8 cellular contexts compared by ENCODE assay signal in genomic region chr7:73739387-73739767, GRCh38. TPM values are rescaled to one million over a fixed set of nuclear protein-coding genes. Genes with fewer than 3 reads are reported as not detected.
A peak's percentile ranks its signal among the peaks of the same experiment; 100 is the strongest.
DNase-seq lines count a peak whose midpoint lies in the region; ATAC-seq and TF ChIP-seq lines count a peak whose summit lies in the region.

No MANE protein-coding gene starts in this region.

- H3K4me1 Mint-ChIP-seq in activated T-cell treated with anti-CD3 and anti-CD28 coated beads, Interleukin-2, amount 50 U/mL, for 24 hours (ENCODE audit: low read depth): peaks cover 23% of the 10 kb centered on the region
- peaks cover 16% of the 10 kb centered on the region for H3K4me1 Mint-ChIP-seq in activated naive CD8-positive, alpha-beta T cell treated with anti-CD3 and anti-CD28 coated beads, Interleukin-2, amount 10 ng/mL, durations not matched to agents 7 days and 5 days

- ATAC-seq in activated naive CD8-positive, alpha-beta T cell treated with anti-CD3 and anti-CD28 coated beads, Interleukin-2, amount 10 ng/mL, durations not matched to agents 7 days and 5 days (ENCODE audit: low read depth): no peak

- no peak for DNase-seq in activated T-cell treated with anti-CD3 and anti-CD28 coated beads, Interleukin-2, amount 50 U/mL, for 24 hours
- DNase-seq in activated T-cell treated with anti-CD3 and anti-CD28 coated beads, Interleukin-2, amount 50 U/mL, for 1 hour: no peak
- DNase-seq in activated naive CD8-positive, alpha-beta T cell treated with anti-CD3 and anti-CD28 coated beads, Interleukin-2, amount 10 ng/mL, durations not matched to agents 7 days and 5 days: no peak
- no peak for DNase-seq in tibial nerve (ENCODE audit: low spot score in 2 of 2)
- no peak for DNase-seq in GM03348 (ENCODE audit: low spot score)
- no peak for DNase-seq in GM19240 (ENCODE audit: insufficient read length, low spot score)
- DNase-seq in CD1c-positive myeloid dendritic cell (ENCODE audit: extremely low spot score): no peak

- H3K4me3 ChIP-seq in liver (ENCODE audit: low read depth in 1 of 3, low read length in 3 of 3): peak overlapping the region; percentile 43 to 69 (median 56)
- peak overlapping the region; percentile 71 to 95 (median 75) for H3K4me3 ChIP-seq in tibial nerve

- no peaks in the 10 kb centered on the region for H3K27me3 Mint-ChIP-seq in activated T-cell treated with anti-CD3 and anti-CD28 coated beads, Interleukin-2, amount 50 U/mL, for 24 hours
- peaks cover 2% of the 10 kb centered on the region for H3K27me3 Mint-ChIP-seq in activated naive CD8-positive, alpha-beta T cell treated with anti-CD3 and anti-CD28 coated beads, Interleukin-2, amount 10 ng/mL, durations not matched to agents 7 days and 5 days

- H3K27me3 ChIP-seq in liver (ENCODE audit: control insufficient read depth in 4 of 4, insufficient read depth in 4 of 4, low read length in 3 of 4) (no peaks in the 10 kb centered on the region), tibial nerve (no peaks in the 10 kb centered on the region)

- H3K4me3 Mint-ChIP-seq in activated T-cell treated with anti-CD3 and anti-CD28 coated beads, Interleukin-2, amount 50 U/mL, for 24 hours: peak overlapping the region; percentile 93
- H3K4me3 Mint-ChIP-seq in activated naive CD8-positive, alpha-beta T cell treated with anti-CD3 and anti-CD28 coated beads, Interleukin-2, amount 10 ng/mL, durations not matched to agents 7 days and 5 days: peak overlapping the region; percentile 97

- H3K9me3 ChIP-seq in liver (ENCODE audit: control insufficient read depth in 4 of 4, low read length in 3 of 4) (no peaks in the 10 kb centered on the region), tibial nerve (no peaks in the 10 kb centered on the region)

- H3K9me3 Mint-ChIP-seq in activated T-cell treated with anti-CD3 and anti-CD28 coated beads, Interleukin-2, amount 50 U/mL, for 24 hours: no peaks in the 10 kb centered on the region
- no peaks in the 10 kb centered on the region for H3K9me3 Mint-ChIP-seq in activated naive CD8-positive, alpha-beta T cell treated with anti-CD3 and anti-CD28 coated beads, Interleukin-2, amount 10 ng/mL, durations not matched to agents 7 days and 5 days

- peak overlapping the region; percentile 98 for H3K27ac Mint-ChIP-seq in activated T-cell treated with anti-CD3 and anti-CD28 coated beads, Interleukin-2, amount 50 U/mL, for 24 hours
- H3K27ac Mint-ChIP-seq in activated naive CD8-positive, alpha-beta T cell treated with anti-CD3 and anti-CD28 coated beads, Interleukin-2, amount 10 ng/mL, durations not matched to agents 7 days and 5 days: peak overlapping the region; percentile 98

- TF ChIP-seq EP300 in tibial nerve (IDR thresholded peaks at IDR 0.05): no peak

- H3K36me3 Mint-ChIP-seq in activated T-cell treated with anti-CD3 and anti-CD28 coated beads, Interleukin-2, amount 50 U/mL, for 24 hours (ENCODE audit: low read depth): peaks cover 30% of the 10 kb centered on the region
- H3K36me3 Mint-ChIP-seq in activated naive CD8-positive, alpha-beta T cell treated with anti-CD3 and anti-CD28 coated beads, Interleukin-2, amount 10 ng/mL, durations not matched to agents 7 days and 5 days: peaks cover 1% of the 10 kb centered on the region

- H3K4me1 ChIP-seq in liver (ENCODE audit: control insufficient read depth in 4 of 4, insufficient read depth in 4 of 4, low read length in 3 of 4): peaks cover 0 to 31% (median 16%) of the 10 kb centered on the region in 4 donors
- peaks cover 0 to 41% (median 13%) of the 10 kb centered on the region in 4 donors for H3K4me1 ChIP-seq in tibial nerve

- TF ChIP-seq CTCF in liver (IDR thresholded peaks at IDR 0.05; ENCODE audit: low read depth, low read length, missing input control): no peak
- TF ChIP-seq CTCF in tibial nerve (IDR thresholded peaks at IDR 0.05): no peak

- peak overlapping the region; percentile 92 to 95 for H3K9ac ChIP-seq in liver (ENCODE audit: low read depth in 1 of 2, low read length in 2 of 2)

- WGBS in liver: 53% methylated on average over 13 of the region's 13 CpGs
- WGBS in tibial nerve, 2 donors: 55 to 60% methylated on average over 13 of the region's 13 CpGs

- H3K27ac ChIP-seq in liver (ENCODE audit: low read depth in 1 of 2, low read length in 2 of 2) (peak overlapping the region; percentile 97 to 99), tibial nerve (peak overlapping the region; percentile 84 to 93 (median 90))

- no peak for TF ChIP-seq RAD21 in liver (IDR thresholded peaks at IDR 0.05)

- POLR2A ChIA-PET in activated naive CD8-positive, alpha-beta T cell treated with anti-CD3 and anti-CD28 coated beads, Interleukin-2, amount 10 ng/mL, durations not matched to agents 7 days and 5 days (lab: Charles Lee): interaction anchor here (1.1 kb wide), 1 partner anchor 155 kb away, joined by 3 read pairs; no protein-coding TSS in a partner anchor

- no peak for TF ChIP-seq POLR2A in tibial nerve (IDR thresholded peaks at IDR 0.05)

- H3K36me3 ChIP-seq in liver (ENCODE audit: control insufficient read depth in 4 of 4, insufficient read depth in 3 of 4, low read depth in 1 of 4, low read length in 3 of 4) (peaks cover 0 to 15% (median under 1%) of the 10 kb centered on the region in 4 donors), tibial nerve (peaks cover 0 to 19% (median 0%) of the 10 kb centered on the region in 3 donors)

TF ChIP-seq in liver, 16 proteins besides CTCF, POLR2A, EP300 and RAD21:
- TF ChIP-seq FOXA2 (IDR thresholded peaks at IDR 0.05) (no peak), HNF4G (IDR thresholded peaks at IDR 0.05) (no peak), ATF3 (IDR thresholded peaks at IDR 0.05) (no peak), MAX (IDR thresholded peaks at IDR 0.05) (no peak), EGR1 (IDR thresholded peaks at IDR 0.05; ENCODE audit: low read depth in 2 of 2) (no peak), YY1 (IDR thresholded peaks at IDR 0.05) (no peak)
TF ChIP-seq in liver: peak in this region for 0.

RNA-seq across cellular contexts. Expression of gene ABHD11, which starts 0.8 kb away (rescaled TPM):
- total RNA-seq in activated naive CD8-positive, alpha-beta T cell treated with anti-CD3 and anti-CD28 coated beads, Interleukin-2, amount 10 ng/mL, durations not matched to agents 7 days and 5 days: 10 to 100 TPM; 23.4 to 24.7 TPM
- total RNA-seq in liver (1 to 10 TPM; 5.1 to 5.9 TPM), tibial nerve (10 to 100 TPM in 2 of 4 donors, 1 to 10 TPM in 2; 7.5 to 19.2 (median 10.9) TPM)
- 1 to 10 TPM; 7.4 to 7.6 TPM for polyA plus RNA-seq in liver

RNA-seq across cellular contexts. Expression of gene STX1A, which starts 19.9 kb away (rescaled TPM):
- 1 to 10 TPM; 8.0 to 9.9 TPM for total RNA-seq in activated naive CD8-positive, alpha-beta T cell treated with anti-CD3 and anti-CD28 coated beads, Interleukin-2, amount 10 ng/mL, durations not matched to agents 7 days and 5 days
- total RNA-seq in liver: 1 to 10 TPM in 1 of 2 donors, under 1 TPM in 1; 0.79 to 1.9 TPM
- 1 to 10 TPM in 1 of 2 donors, under 1 TPM in 1; 0.49 to 1.4 TPM for polyA plus RNA-seq in liver
- 10 to 100 TPM in 2 of 4 donors, 1 to 10 TPM in 2; 3.9 to 19.4 (median 10.8) TPM for total RNA-seq in tibial nerve

RNA-seq across cellular contexts. Expression of gene CLDN3, which starts 30.7 kb away (rescaled TPM):
- total RNA-seq in activated naive CD8-positive, alpha-beta T cell treated with anti-CD3 and anti-CD28 coated beads, Interleukin-2, amount 10 ng/mL, durations not matched to agents 7 days and 5 days: not detected
- total RNA-seq in liver (10 to 100 TPM in 1 of 2 donors, 1 to 10 TPM in 1; 3.6 to 21.1 TPM), tibial nerve (not detected)
- polyA plus RNA-seq in liver: 10 to 100 TPM; 24.7 to 43.0 TPM

RNA-seq across cellular contexts. Expression of gene BUD23, which starts 56.0 kb away (rescaled TPM):
- 10 to 100 TPM; 58.7 to 64.1 TPM for total RNA-seq in activated naive CD8-positive, alpha-beta T cell treated with anti-CD3 and anti-CD28 coated beads, Interleukin-2, amount 10 ng/mL, durations not matched to agents 7 days and 5 days
- total RNA-seq in liver: 10 to 100 TPM; 19.1 to 33.4 TPM
- 10 to 100 TPM; 42.2 to 52.6 TPM for polyA plus RNA-seq in liver
- 10 to 100 TPM; 22.5 to 50.6 (median 39.3) TPM for total RNA-seq in tibial nerve

RNA-seq across cellular contexts. Expression of gene DNAJC30, which starts 56.1 kb away (rescaled TPM):
- 10 to 100 TPM; 10.0 to 10.7 TPM for total RNA-seq in activated naive CD8-positive, alpha-beta T cell treated with anti-CD3 and anti-CD28 coated beads, Interleukin-2, amount 10 ng/mL, durations not matched to agents 7 days and 5 days
- total RNA-seq in liver (1 to 10 TPM; 2.1 to 2.3 TPM), tibial nerve (1 to 10 TPM; 2.7 to 8.4 (median 6.3) TPM)
- polyA plus RNA-seq in liver: 1 to 10 TPM; 7.4 to 8.7 TPM

Comparison
In these comparisons a context has a peak if more than half of its experiments do, and no peak if none do; other contexts are left out.
1. RNA of gene CLDN3, which starts 30.7 kb away (total RNA-seq): 3.6 to 21.1 TPM in liver; not detected in activated naive CD8-positive, alpha-beta T cell treated with anti-CD3 and anti-CD28 coated beads, Interleukin-2, amount 10 ng/mL, durations not matched to agents 7 days and 5 days and not detected in tibial nerve; every median in the first group is over 4 times any median in the second.